In the genomic region with DNA sequence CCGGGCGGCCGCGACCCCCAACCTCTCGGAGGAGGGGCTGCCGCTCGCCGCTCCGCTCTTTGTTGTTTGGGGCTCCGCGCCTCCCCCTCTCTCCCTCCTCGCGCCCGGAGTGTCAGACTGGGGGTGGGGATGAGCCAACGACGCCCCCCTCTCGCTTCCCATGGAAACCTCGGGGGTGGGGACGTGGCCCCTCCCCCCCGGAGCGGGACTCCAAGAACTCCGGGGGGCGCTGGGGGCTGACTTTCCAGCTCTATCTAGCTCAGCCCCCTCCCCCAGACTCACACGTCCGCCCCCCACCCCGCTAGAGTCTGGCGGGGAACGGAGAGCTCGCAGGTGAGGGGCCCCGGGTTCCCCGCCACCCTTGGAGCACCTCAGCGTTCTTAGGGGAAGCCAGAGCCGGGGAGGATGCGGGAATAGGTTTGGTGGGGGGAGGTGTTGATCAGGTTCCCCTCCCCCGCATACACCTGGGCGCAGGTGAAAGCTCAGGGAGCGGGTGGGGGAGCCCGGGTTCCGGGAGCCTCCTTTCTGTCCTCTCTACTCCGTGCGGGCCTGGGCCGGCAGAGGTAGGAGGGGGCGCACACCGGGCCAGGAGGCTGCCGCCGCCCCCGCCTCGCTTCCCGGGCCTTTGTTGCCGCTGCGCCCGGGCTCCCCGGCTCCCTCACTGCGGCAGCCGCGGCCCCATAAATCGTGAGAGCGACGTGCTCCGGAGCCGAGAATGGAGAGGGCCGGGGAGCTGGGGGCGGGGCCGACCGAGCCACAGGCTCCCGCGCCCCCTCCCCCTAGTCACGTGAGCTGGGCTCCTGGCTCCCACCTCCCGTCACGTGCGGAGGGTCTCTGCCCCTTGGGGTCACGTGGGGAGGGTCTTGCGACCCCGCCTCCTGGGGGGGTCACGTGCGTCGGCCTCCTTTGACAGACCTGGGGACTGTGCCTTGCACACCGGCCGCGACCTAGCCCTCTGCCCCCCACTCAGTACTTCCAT, we compare ENCODE assay signal across 8 cellular contexts. TPM values are rescaled to one million over a fixed set of nuclear protein-coding genes. Genes with fewer than 3 reads are reported as not detected.
DNase-seq lines count a peak whose midpoint lies in the region; ATAC-seq, FAIRE-seq and TF ChIP-seq lines count a peak whose summit lies in the region.

No MANE protein-coding gene starts in this region.

- no peak for ATAC-seq in memory B cell (ENCODE audit: low read depth)
- no peak for ATAC-seq in GM19463 (IDR thresholded peaks at IDR 0.05; ENCODE audit: unreplicated experiment)
- ATAC-seq in HG03139 (IDR thresholded peaks at IDR 0.05; ENCODE audit: unreplicated experiment): no peak
- no peak for ATAC-seq in HG03460 (IDR thresholded peaks at IDR 0.05; ENCODE audit: unreplicated experiment)

- H3K27me3 Mint-ChIP-seq in memory B cell: peaks cover 17% of the 10 kb centered on the region

- no peak overlapping the region for H3K27ac Mint-ChIP-seq in memory B cell

- TF ChIP-seq POLR2A in GM12891 (IDR thresholded peaks at IDR 0.05; ENCODE audit: low read depth, low read length): no peak

- DNase-seq in GM20000 (ENCODE audit: low spot score) (peak; percentile 62), NCI-H2107 (lab: John Stamatoyannopoulos, UW) (peak; percentile 45), memory B cell (ENCODE audit: low spot score in 2 of 2) (peak in 1 of 2 donors; percentile 48), GM12891 (ENCODE audit: insufficient read length, low spot score) (no peak)
- DNase-seq in activated naive CD4-positive, alpha-beta T cell treated with anti-CD3 and anti-CD28 coated beads, Interleukin-2, amount 50 U/mL, for 16 hours: peak; percentile 45

- peaks cover 37% of the 10 kb centered on the region for H3K4me1 Mint-ChIP-seq in memory B cell

- TF ChIP-seq CTCF in GM20000 (IDR thresholded peaks at IDR 0.05; ENCODE audit: extremely low read depth, missing control alignments): no peak

- no peaks in the 10 kb centered on the region for H3K36me3 Mint-ChIP-seq in memory B cell

- FAIRE-seq in GM12891 (lab: Jason Lieb, UNC): no peak

- no peaks in the 10 kb centered on the region for H3K9me3 Mint-ChIP-seq in memory B cell

- peak overlapping the region; percentile 43 for H3K4me3 Mint-ChIP-seq in memory B cell

TF ChIP-seq in GM12891, 5 proteins besides CTCF, POLR2A, EP300 and RAD21:
- TF ChIP-seq PAX5 (IDR thresholded peaks at IDR 0.05; ENCODE audit: insufficient read depth, low read length, severe bottlenecking): no peak
- TF ChIP-seq SPI1 (IDR thresholded peaks at IDR 0.05; ENCODE audit: low read depth, low read length): no peak
- TF ChIP-seq POLR2AphosphoS5 (IDR thresholded peaks at IDR 0.05; ENCODE audit: low read depth, low read length): no peak
- no peak for TF ChIP-seq POU2F2 (IDR thresholded peaks at IDR 0.05; ENCODE audit: low read depth, low read length)
- no peak for TF ChIP-seq TAF1 (IDR thresholded peaks at IDR 0.05; ENCODE audit: low read depth, low read length)

RNA-seq across cellular contexts. Expression of a gene that starts 1.9 kb away (rescaled TPM):
- polyA plus RNA-seq in GM12891 (2012; ENCODE audit: low read depth, missing spikeins): 1.7 TPM

RNA-seq across cellular contexts. Expression of a gene that starts 17.0 kb away (rescaled TPM):
- polyA plus RNA-seq in GM12891 (2012; ENCODE audit: low read depth, missing spikeins): 3.2 TPM

RNA-seq across cellular contexts. Expression of a gene that starts 29.4 kb away (rescaled TPM):
- 8.9 TPM for polyA plus RNA-seq in GM12891 (2012; ENCODE audit: low read depth, missing spikeins)

RNA-seq across cellular contexts. Expression of a gene that starts 46.9 kb away (rescaled TPM):
- not detected for polyA plus RNA-seq in GM12891 (2012; ENCODE audit: low read depth, missing spikeins)

RNA-seq across cellular contexts. Expression of a gene that starts 47.0 kb away (rescaled TPM):
- polyA plus RNA-seq in GM12891 (2012; ENCODE audit: low read depth, missing spikeins): 0.09 TPM
